ENCODE assay signal across 9 cellular contexts in genomic region chr9:95626885-95627558, GRCh38.
A peak's percentile ranks its signal among the peaks of the same experiment; 100 is the strongest.
DNase-seq lines count a peak whose midpoint lies in the region; ATAC-seq and TF ChIP-seq lines count a peak whose summit lies in the region.
"Had no signal": no experiment of that assay in that cellular context is flagged by ENCODE, and none has a peak within 500 bp of the region (broad histone marks: within the 10 kb centered on the region; RNA-seq: fewer than 3 reads in every experiment).

No MANE protein-coding gene starts in this region.

- DNase-seq in GM12865 (ENCODE audit: low read depth): peak; percentile 14
- peak; percentile 57 for DNase-seq in activated CD8-positive, alpha-beta memory T cell treated with anti-CD3 and anti-CD28 coated beads, Interleukin-2, amount 50 U/mL, for 48 hours
- peak; percentile 14 for DNase-seq in iPS-NIHi7 (ENCODE audit: extremely low spot score)
- DNase-seq in stimulated activated CD4-positive, alpha-beta T cell treated with anti-CD3 and anti-CD28 coated beads, Interleukin-2, amount 100 ng/mL, for 24 hours: peak; percentile 38 to 63
- no peak for DNase-seq in CD1c-positive myeloid dendritic cell (ENCODE audit: extremely low spot score)
- no peak for DNase-seq in occipital lobe (lab: John Stamatoyannopoulos, UW)
- DNase-seq: DND-41 had no signal

- no peak for TF ChIP-seq CTCF in GM12865 (IDR thresholded peaks at IDR 0.05; ENCODE audit: insufficient read depth, low read depth, low read length, missing control alignments)

- H3K4me3 ChIP-seq in GM12865 (ENCODE audit: low read depth, low read length): no peak overlapping the region

- no peak for ATAC-seq in GM18861 (IDR thresholded peaks at IDR 0.05; ENCODE audit: unreplicated experiment)
- no peak for ATAC-seq in HG03342 (IDR thresholded peaks at IDR 0.05; ENCODE audit: unreplicated experiment)

Comparison
In these comparisons a context has a peak if more than half of its experiments do, and no peak if none do; other contexts are left out.
1. DNase-seq: peak in GM12865 (single experiment), activated CD8-positive, alpha-beta memory T cell treated with anti-CD3 and anti-CD28 coated beads, Interleukin-2, amount 50 U/mL, for 48 hours (single experiment), iPS-NIHi7 (single experiment) and stimulated activated CD4-positive, alpha-beta T cell treated with anti-CD3 and anti-CD28 coated beads, Interleukin-2, amount 100 ng/mL, for 24 hours (2 of 2); none in CD1c-positive myeloid dendritic cell (single experiment) and occipital lobe (single experiment).